ENCODE assay signal across 8 cellular contexts in genomic region chr9:136343121-136343883, GRCh38. TPM values are rescaled to one million over a fixed set of nuclear protein-coding genes. Genes with fewer than 3 reads are reported as not detected.
A peak's percentile ranks its signal among the peaks of the same experiment; 100 is the strongest.
DNase-seq lines count a peak whose midpoint lies in the region; ATAC-seq, FAIRE-seq and TF ChIP-seq lines count a peak whose summit lies in the region.
"Had no signal": no experiment of that assay in that cellular context is flagged by ENCODE, and none has a peak within 500 bp of the region (broad histone marks: within the 10 kb centered on the region; RNA-seq: fewer than 3 reads in every experiment).

No MANE protein-coding gene starts in this region.

- H3K27ac Mint-ChIP-seq in dendritic cell treated with granulocyte-macrophage colony-stimulating factor and Interleukin-4, amounts not matched to agents 40 ng/mL and 50 ng/mL, for 4 days = peak overlapping the region; percentile 82

- H3K27me3 ChIP-seq in AG04450 (ENCODE audit: control insufficient read depth, insufficient read depth, low read length) = no peaks in the 10 kb centered on the region
- H3K27me3 ChIP-seq in mesenchymal stem cell (ENCODE audit: control insufficient read depth in 1 of 2, insufficient read depth in 1 of 2, low read length in 2 of 2) = no peaks in the 10 kb centered on the region

- no peak overlapping the region for H3K4ac ChIP-seq in mesenchymal stem cell (ENCODE audit: low read depth in 1 of 2, low read length in 2 of 2)

- H4K91ac ChIP-seq in mesenchymal stem cell (ENCODE audit: low read length) = peak overlapping the region; percentile 57

- H3K79me1 ChIP-seq in mesenchymal stem cell (replicated peaks; ENCODE audit: low read length, poor library complexity, severe bottlenecking) = peaks cover 12% of the 10 kb centered on the region

- FAIRE-seq in GM12892 (lab: Jason Lieb, UNC) = no peak

- ATAC-seq in GM21360 (IDR thresholded peaks at IDR 0.05; ENCODE audit: unreplicated experiment) = no peak

- no peak overlapping the region for H2BK120ac ChIP-seq in mesenchymal stem cell (ENCODE audit: low read depth, low read length)

- H3K27me3 Mint-ChIP-seq in dendritic cell treated with granulocyte-macrophage colony-stimulating factor and Interleukin-4, amounts not matched to agents 40 ng/mL and 50 ng/mL, for 4 days = peaks cover 2% of the 10 kb centered on the region

- H3K9me3 ChIP-seq in AG04450 (ENCODE audit: control insufficient read depth, insufficient read depth, low read length) (no peaks in the 10 kb centered on the region; the same call in 1 of the 2 replicates), mesenchymal stem cell (ENCODE audit: control insufficient read depth, low read length) (no peaks in the 10 kb centered on the region)
- H3K9me3 ChIP-seq: psoas muscle had no signal

- TF ChIP-seq CTCF in AG04450 (IDR thresholded peaks at IDR 0.05; ENCODE audit: low read depth, low read length) = no peak

- H3K14ac ChIP-seq in mesenchymal stem cell (ENCODE audit: low read length in 2 of 2) = no peak overlapping the region

- peaks cover 18% of the 10 kb centered on the region for H3K4me1 Mint-ChIP-seq in dendritic cell treated with granulocyte-macrophage colony-stimulating factor and Interleukin-4, amounts not matched to agents 40 ng/mL and 50 ng/mL, for 4 days (ENCODE audit: low read depth)

- H3K4me3 ChIP-seq in AG04450 (ENCODE audit: low read depth, low read length) (no peak overlapping the region), mesenchymal stem cell (ENCODE audit: insufficient read depth in 1 of 2, low read depth in 1 of 2, low read length in 2 of 2) (no peak overlapping the region)

- no peak overlapping the region for H3K4me2 ChIP-seq in mesenchymal stem cell (ENCODE audit: low read length, poor library complexity, severe bottlenecking)

- H3K27ac ChIP-seq in AG04450 (ENCODE audit: low read depth, low read length) (peak overlapping the region; percentile 47), mesenchymal stem cell (ENCODE audit: low read length, poor library complexity, severe bottlenecking) (no peak overlapping the region)
- H3K27ac ChIP-seq: HL-60, psoas muscle had no signal

- H3K9ac ChIP-seq in mesenchymal stem cell (ENCODE audit: low read length) = no peak overlapping the region

- WGBS in mesenchymal stem cell = 88% methylated on average over 22 of the region's 23 CpGs

- peak overlapping the region; percentile 59 for H4K8ac ChIP-seq in mesenchymal stem cell (ENCODE audit: low read length)

- intact Hi-C loops in dendritic cell treated with granulocyte-macrophage colony-stimulating factor and Interleukin-4, amounts not matched to agents 40 ng/mL and 50 ng/mL, for 4 days (cut with micrococcal nuclease) = loop anchor here (10.0 kb wide), 1 partner anchor 291 kb away; no protein-coding TSS in a partner anchor

- peaks cover 47% of the 10 kb centered on the region for H3K4me1 ChIP-seq in mesenchymal stem cell (ENCODE audit: control insufficient read depth, insufficient read depth, low read depth, low read length)
- H3K4me1 ChIP-seq: psoas muscle had no signal

- H3K18ac ChIP-seq in mesenchymal stem cell (ENCODE audit: low read depth in 1 of 2, low read length in 2 of 2) = peak overlapping the region in 1 of 2 experiments; percentile 14

- peak overlapping the region in 1 of 2 experiments; percentile 0 for H2BK12ac ChIP-seq in mesenchymal stem cell (ENCODE audit: low read length in 2 of 2)

- no peak overlapping the region for H3K23ac ChIP-seq in mesenchymal stem cell (ENCODE audit: low read length in 2 of 2)

- DNase-seq in AG04450 (ENCODE audit: low read depth, low spot score) = no peak
- no peak for DNase-seq in mesenchymal stem cell
- no peak for DNase-seq in middle frontal gyrus (ENCODE audit: extremely low spot score, low spot score)
- no peak for DNase-seq in GM12892 (ENCODE audit: insufficient read length)

- no peak for TF ChIP-seq POLR2A in GM12892 (IDR thresholded peaks at IDR 0.05; ENCODE audit: low read depth, low read length)

- no peaks in the 10 kb centered on the region for H3K9me3 Mint-ChIP-seq in dendritic cell treated with granulocyte-macrophage colony-stimulating factor and Interleukin-4, amounts not matched to agents 40 ng/mL and 50 ng/mL, for 4 days

- peak overlapping the region; percentile 29 for H2BK15ac ChIP-seq in mesenchymal stem cell (ENCODE audit: low read depth, poor library complexity, severe bottlenecking)

- POLR2A ChIA-PET in AG04450 (lab: Yijun Ruan, JAX) = interaction anchor here (0.7 kb wide), 1 partner anchor 14 kb away, joined by 3 read pairs; no protein-coding TSS in a partner anchor

- no peaks in the 10 kb centered on the region for H3K36me3 Mint-ChIP-seq in dendritic cell treated with granulocyte-macrophage colony-stimulating factor and Interleukin-4, amounts not matched to agents 40 ng/mL and 50 ng/mL, for 4 days (ENCODE audit: low read depth)

- no peak overlapping the region for H2AFZ ChIP-seq in mesenchymal stem cell (ENCODE audit: low read depth, low read length)

- peak overlapping the region; percentile 69 for H3K4me3 Mint-ChIP-seq in dendritic cell treated with granulocyte-macrophage colony-stimulating factor and Interleukin-4, amounts not matched to agents 40 ng/mL and 50 ng/mL, for 4 days

- no peak overlapping the region for H2AK5ac ChIP-seq in mesenchymal stem cell (ENCODE audit: low read length, severe bottlenecking)

- no peak overlapping the region for H2BK5ac ChIP-seq in mesenchymal stem cell (ENCODE audit: low read depth, low read length, poor library complexity, severe bottlenecking)

- CTCF ChIA-PET in AG04450 (lab: Charles Lee) = no interaction called here

- H3K36me3 ChIP-seq in mesenchymal stem cell (ENCODE audit: control insufficient read depth in 1 of 2, insufficient read depth in 2 of 2, low read depth in 1 of 2, low read length in 2 of 2) = peaks cover 30 to 68% of the 10 kb centered on the region in 2 experiments

RNA-seq across cellular contexts. Expression of gene GPSM1, which starts 16.0 kb away (rescaled TPM):
- 22.5 and 32.8 TPM in 2 replicates for polyA plus RNA-seq in AG04450 (2011; rRNA removed)
- polyA minus RNA-seq in AG04450 (2011; rRNA and poly(A)+ RNA removed) = 20.8 and 28.2 TPM in 2 replicates
- 37.1 TPM for polyA plus RNA-seq in mesenchymal stem cell (2013, experiment 1 of 2)
- polyA plus RNA-seq in mesenchymal stem cell (2013, experiment 2 of 2) = 35.2 TPM
- not detected for polyA plus RNA-seq in GM12892 (2012; ENCODE audit: missing spikeins)

RNA-seq across cellular contexts. Expression of gene DNLZ, which starts 20.2 kb away (rescaled TPM):
- polyA plus RNA-seq in AG04450 (2011; rRNA removed) = 3.7 and 4.7 TPM in 2 replicates
- 0.74 and 0.96 TPM in 2 replicates for polyA minus RNA-seq in AG04450 (2011; rRNA and poly(A)+ RNA removed)
- 15.5 TPM for polyA plus RNA-seq in mesenchymal stem cell (2013, experiment 1 of 2)
- 16.8 TPM for polyA plus RNA-seq in mesenchymal stem cell (2013, experiment 2 of 2)
- 2.3 TPM for polyA plus RNA-seq in GM12892 (2012; ENCODE audit: missing spikeins)

RNA-seq across cellular contexts. Expression of gene CARD9, which starts 30.2 kb away (rescaled TPM):
- 0.63 and 0.93 TPM in 2 replicates for polyA plus RNA-seq in AG04450 (2011; rRNA removed)
- polyA minus RNA-seq in AG04450 (2011; rRNA and poly(A)+ RNA removed) = 0.51 and 0.87 TPM in 2 replicates
- 0.37 TPM for polyA plus RNA-seq in mesenchymal stem cell (2013, experiment 1 of 2)
- polyA plus RNA-seq in mesenchymal stem cell (2013, experiment 2 of 2) = 0.51 TPM
- 2.7 TPM for polyA plus RNA-seq in GM12892 (2012; ENCODE audit: missing spikeins)

RNA-seq across cellular contexts. Expression of gene CCDC187, which starts 39.4 kb away (rescaled TPM):
- polyA plus RNA-seq in AG04450 (2011; rRNA removed) = not detected in 2 replicates
- polyA minus RNA-seq in AG04450 (2011; rRNA and poly(A)+ RNA removed) = not detected in 2 replicates
- polyA plus RNA-seq in mesenchymal stem cell (2013, experiment 1 of 2) = under 0.01 TPM
- polyA plus RNA-seq in mesenchymal stem cell (2013, experiment 2 of 2) = not detected
- polyA plus RNA-seq in GM12892 (2012; ENCODE audit: missing spikeins) = not detected
- polyA plus RNA-seq: psoas muscle had no signal

RNA-seq across cellular contexts. Expression of gene SNAPC4, which starts 56.7 kb away (rescaled TPM):
- polyA plus RNA-seq in AG04450 (2011; rRNA removed) = 2.2 and 2.4 TPM in 2 replicates
- 3.4 and 5.4 TPM in 2 replicates for polyA minus RNA-seq in AG04450 (2011; rRNA and poly(A)+ RNA removed)
- polyA plus RNA-seq in mesenchymal stem cell (2013, experiment 1 of 2) = 6.1 TPM
- polyA plus RNA-seq in mesenchymal stem cell (2013, experiment 2 of 2) = 5.4 TPM
- 7.4 TPM for polyA plus RNA-seq in GM12892 (2012; ENCODE audit: missing spikeins)
